In the genomic region with DNA sequence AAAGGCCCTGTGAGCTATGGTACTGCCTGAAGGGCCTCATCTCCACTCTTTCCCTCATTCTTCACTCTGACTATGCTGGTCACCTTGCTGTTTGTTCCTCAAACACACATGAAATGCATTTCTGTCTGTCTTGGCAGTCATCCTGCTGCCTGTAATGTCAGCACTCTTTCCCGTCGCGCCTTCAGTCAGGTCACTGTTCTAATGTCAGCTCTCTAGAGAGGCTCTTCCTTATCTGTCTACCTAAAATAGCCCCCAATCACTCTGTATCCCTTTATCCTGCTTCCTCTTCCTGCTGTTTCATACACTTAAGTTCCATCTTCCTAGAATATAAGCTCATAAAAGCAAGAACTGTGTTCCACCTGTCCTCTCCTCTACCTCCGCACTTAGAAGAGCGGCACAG, we compare ENCODE assay signal across 21 cellular contexts.
"Had no signal": no experiment of that assay in that cellular context is flagged by ENCODE, and none has a peak within 500 bp of the region (broad histone marks: within the 10 kb centered on the region; RNA-seq: fewer than 3 reads in every experiment).

No MANE protein-coding gene starts in this region.

- H3K4me3 ChIP-seq: MG63, SJCRH30 had no signal

- H3K36me3 ChIP-seq: MG63, SJCRH30 had no signal

- H3K27ac ChIP-seq: HL-60, SJCRH30 had no signal

- H3K27me3 ChIP-seq: MG63, SJCRH30 had no signal

- H3K9me3 ChIP-seq: MG63, SJCRH30 had no signal

- DNase-seq: KBM-7, MG63, NCI-H1092, NCI-H1105 treated with DMSO at 0.1 percent for 48 hours, NCI-H1417 treated with DMSO at 0.1 percent for 48 hours, NCI-H146, NCI-H1694 treated with DMSO at 0.1 percent for 48 hours, NCI-H1930, NCI-H2081, NCI-H2107, NCI-H2171, NCI-H226, NCI-H446, NCI-H510A, NCI-H524 treated with DMSO at 0.1 percent for 48 hours, NCI-H69, NCI-H774, RPMI8226, SHP77 treated with DMSO at 0.1 percent for 48 hours, SJCRH30 had no signal
